Comparison of ENCODE assay signal across 9 cellular contexts in the genomic region with DNA sequence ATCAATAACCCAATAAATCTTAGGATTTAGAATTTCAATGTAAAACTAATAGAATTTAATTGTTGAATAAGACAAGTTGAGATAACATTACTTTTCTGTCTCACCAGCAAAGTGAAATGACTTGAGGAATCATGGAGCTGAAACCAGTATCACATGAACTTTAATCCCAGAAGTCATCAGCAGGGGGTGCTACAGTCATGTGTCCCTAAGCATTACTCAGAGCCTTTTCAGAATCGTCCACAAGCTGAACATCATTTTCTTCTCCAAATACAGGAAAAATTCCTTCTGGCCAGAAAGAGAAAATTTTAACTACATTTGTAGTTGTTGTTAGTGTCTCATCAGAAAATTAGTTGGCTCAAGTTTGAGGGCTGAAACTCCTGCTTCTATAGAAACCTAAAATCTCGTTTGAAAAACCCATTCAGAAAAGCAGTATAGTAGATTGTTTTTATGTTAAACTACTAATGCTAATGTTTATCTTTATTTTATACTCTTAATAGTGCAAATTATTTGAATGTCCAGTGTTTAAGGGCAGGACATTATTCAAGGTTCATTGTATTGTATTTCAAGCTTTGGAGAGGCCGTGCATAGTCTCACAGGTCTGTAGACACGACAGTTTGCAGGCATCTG.
A peak's percentile ranks its signal among the peaks of the same experiment; 100 is the strongest.
DNase-seq lines count a peak whose midpoint lies in the region; ATAC-seq, FAIRE-seq and TF ChIP-seq lines count a peak whose summit lies in the region.
"Had no signal": no experiment of that assay in that cellular context is flagged by ENCODE, and none has a peak within 500 bp of the region (broad histone marks: within the 10 kb centered on the region; RNA-seq: fewer than 3 reads in every experiment).

No MANE protein-coding gene starts in this region.

- peak; percentile 81 to 82; a peak in 5 of 6 replicates for ATAC-seq in A549
- peak; percentile 73 for ATAC-seq in HG02610 (IDR thresholded peaks at IDR 0.05; ENCODE audit: unreplicated experiment)
- no peak for ATAC-seq in HG02938 (IDR thresholded peaks at IDR 0.05; ENCODE audit: unreplicated experiment)
- ATAC-seq in stimulated activated naive B cell treated with anti-CD40 and anti-IgM and Interleukin-4, amounts not matched to agents 10 μg/mL and 1 μg/mL and 100 μg/mL, for 72 hours (replicated peaks) = no peak

- no peak overlapping the region for H3K4me3 Mint-ChIP-seq in stimulated activated naive B cell treated with anti-CD40 and anti-IgM and Interleukin-4, amounts not matched to agents 10 μg/mL and 1 μg/mL and 100 μg/mL, for 72 hours

- peak; percentile 68 for TF ChIP-seq CTCF in A549 (IDR thresholded peaks at IDR 0.05)

- no peaks in the 10 kb centered on the region for H3K27me3 Mint-ChIP-seq in stimulated activated naive B cell treated with anti-CD40 and anti-IgM and Interleukin-4, amounts not matched to agents 10 μg/mL and 1 μg/mL and 100 μg/mL, for 72 hours

- CTCF ChIA-PET in A549 (lab: Yijun Ruan, JAX) = interaction anchor here (0.5 to 2.9 kb wide), 17 partner anchors 9 to 888 kb away, joined by 3 to 10 read pairs (median 4); a partner anchor contains a TSS

- H3K4me1 Mint-ChIP-seq in stimulated activated naive B cell treated with anti-CD40 and anti-IgM and Interleukin-4, amounts not matched to agents 10 μg/mL and 1 μg/mL and 100 μg/mL, for 72 hours = no peaks in the 10 kb centered on the region

- H3K4me2 ChIP-seq in A549 = no peak overlapping the region

- POLR2A ChIA-PET in A549 (lab: Yijun Ruan, JAX) = no interaction called here

- in situ Hi-C loops in G401 (cut with HindIII; ENCODE audit: low sequenced_read_pairs) = no loop called here

- H3K9me3 ChIP-seq in A549 = no peaks in the 10 kb centered on the region

- H3K36me3 Mint-ChIP-seq in stimulated activated naive B cell treated with anti-CD40 and anti-IgM and Interleukin-4, amounts not matched to agents 10 μg/mL and 1 μg/mL and 100 μg/mL, for 72 hours = no peaks in the 10 kb centered on the region

- H3K9me3 Mint-ChIP-seq in stimulated activated naive B cell treated with anti-CD40 and anti-IgM and Interleukin-4, amounts not matched to agents 10 μg/mL and 1 μg/mL and 100 μg/mL, for 72 hours = peaks cover 2% of the 10 kb centered on the region in 2 donors

- H3K27ac Mint-ChIP-seq in stimulated activated naive B cell treated with anti-CD40 and anti-IgM and Interleukin-4, amounts not matched to agents 10 μg/mL and 1 μg/mL and 100 μg/mL, for 72 hours = no peak overlapping the region

- no peaks in the 10 kb centered on the region for H3K4me1 ChIP-seq in A549

- no peak for TF ChIP-seq EP300 in A549 (IDR thresholded peaks at IDR 0.05)

- H3K4me3 ChIP-seq in A549 = no peak overlapping the region
- H3K4me3 ChIP-seq: lung had no signal

- TF ChIP-seq POLR2A in A549 (IDR thresholded peaks at IDR 0.05; ENCODE audit: low read length) = no peak

- WGBS in A549 (ENCODE audit: missing lambda C conversion rate) = 35% methylated on average over 4 of the region's 4 CpGs

- DNase-seq in A549 (ENCODE audit: low read depth in 1 of 2, low spot score in 1 of 2) (peak; percentile 11 to 68), G401 (ENCODE audit: low spot score) (peak; percentile 13), NCI-H1436 treated with DMSO at 0.1 percent for 48 hours (lab: John Stamatoyannopoulos, UW) (peak; percentile 16), astrocyte of the hippocampus (ENCODE audit: low read depth, low spot score) (peak; percentile 72), islet precursor cell (peak; percentile 58)
- DNase-seq in stimulated activated naive B cell treated with anti-CD40 and anti-IgM and Interleukin-4, amounts not matched to agents 10 μg/mL and 1 μg/mL and 100 μg/mL, for 72 hours = no peak

- peak; percentile 65 to 69 for TF ChIP-seq RAD21 in A549 (conservative IDR thresholded peaks at IDR 0.05 in 1 of 2, IDR thresholded peaks at IDR 0.05 in 1 of 2)

- FAIRE-seq in A549 (lab: Jason Lieb, UNC) = peak; percentile 28

- no peak overlapping the region for H3K27ac ChIP-seq in A549

TF ChIP-seq in A549, 52 proteins besides CTCF, POLR2A, EP300 and RAD21:
- TF ChIP-seq SMC3 (IDR thresholded peaks at IDR 0.05) (peak; percentile 59), NR3C1 (IDR thresholded peaks at IDR 0.05) (no peak)

Comparison
In these comparisons a context has a peak if more than half of its experiments do, and no peak if none do; other contexts are left out.
1. ATAC-seq: peak in A549 (2 of 2) and HG02610 (single experiment); none in HG02938 (single experiment) and stimulated activated naive B cell treated with anti-CD40 and anti-IgM and Interleukin-4, amounts not matched to agents 10 μg/mL and 1 μg/mL and 100 μg/mL, for 72 hours (0 of 2).